9 cellular contexts compared by ENCODE assay signal in genomic region chr3:180855364-180855763, GRCh38. TPM values are rescaled to one million over a fixed set of nuclear protein-coding genes. Genes with fewer than 3 reads are reported as not detected.
DNase-seq lines count a peak whose midpoint lies in the region; ATAC-seq, FAIRE-seq and TF ChIP-seq lines count a peak whose summit lies in the region.
"Had no signal": no experiment of that assay in that cellular context is flagged by ENCODE, and none has a peak within 500 bp of the region (broad histone marks: within the 10 kb centered on the region; RNA-seq: fewer than 3 reads in every experiment).

No MANE protein-coding gene starts in this region.

- H3K4me3 ChIP-seq in AG04450 (ENCODE audit: low read depth, low read length) (no peak overlapping the region), LNCaP clone FGC (ENCODE audit: low read depth, low read length) (no peak overlapping the region), small intestine (ENCODE audit: low read depth in 1 of 2, low read length in 2 of 2) (no peak overlapping the region)
- no peak overlapping the region for H3K4me3 ChIP-seq in CD8-positive, alpha-beta T cell (ENCODE audit: low read depth, low read length)
- H3K4me3 ChIP-seq: uterus had no signal

- FAIRE-seq in small intestine (lab: Jason Lieb, UNC): no peak

- H3K36me3 Mint-ChIP-seq in WTC11: no peaks in the 10 kb centered on the region
- H3K36me3 Mint-ChIP-seq in CD8-positive, alpha-beta T cell: no peaks in the 10 kb centered on the region

- H3K27me3 ChIP-seq in AG04450 (ENCODE audit: control insufficient read depth, insufficient read depth, low read length) (no peaks in the 10 kb centered on the region), small intestine (ENCODE audit: control insufficient read depth in 2 of 2, insufficient read depth in 2 of 2, low read length in 2 of 2) (no peaks in the 10 kb centered on the region)
- H3K27me3 ChIP-seq in CD8-positive, alpha-beta T cell (ENCODE audit: insufficient read depth, low read length): no peaks in the 10 kb centered on the region
- H3K27me3 ChIP-seq: uterus had no signal

- peaks cover 19% of the 10 kb centered on the region for H3K4me1 Mint-ChIP-seq in WTC11
- H3K4me1 Mint-ChIP-seq in CD8-positive, alpha-beta T cell (ENCODE audit: low read depth): no peaks in the 10 kb centered on the region

- POLR2A ChIA-PET in AG04450 (lab: Yijun Ruan, JAX) (no interaction called here), WTC11 (lab: Charles Lee) (no interaction called here)
- POLR2A ChIA-PET in CD8-positive, alpha-beta T cell (lab: Charles Lee): interaction anchor here (0.6 kb wide), 1 partner anchor 18 kb away, joined by 3 read pairs; no protein-coding TSS in a partner anchor

- H3K9me3 ChIP-seq in AG04450 (ENCODE audit: control insufficient read depth, insufficient read depth, low read length) (no peaks in the 10 kb centered on the region), small intestine (ENCODE audit: control insufficient read depth, low read depth) (no peaks in the 10 kb centered on the region)
- no peaks in the 10 kb centered on the region for H3K9me3 ChIP-seq in CD8-positive, alpha-beta T cell (ENCODE audit: low read length)
- H3K9me3 ChIP-seq: uterus had no signal

- H3K36me3 ChIP-seq in small intestine (ENCODE audit: control insufficient read depth in 2 of 2, insufficient read depth in 2 of 2, low read length in 2 of 2): no peaks in the 10 kb centered on the region
- H3K36me3 ChIP-seq in CD8-positive, alpha-beta T cell (ENCODE audit: insufficient read depth, low read length): no peaks in the 10 kb centered on the region
- H3K36me3 ChIP-seq: uterus had no signal

- H3K27me3 Mint-ChIP-seq in WTC11 (ENCODE audit: low read depth): no peaks in the 10 kb centered on the region
- peaks cover 25% of the 10 kb centered on the region for H3K27me3 Mint-ChIP-seq in CD8-positive, alpha-beta T cell (ENCODE audit: low read depth)

- H3K4me3 Mint-ChIP-seq in WTC11: no peak overlapping the region
- no peak overlapping the region for H3K4me3 Mint-ChIP-seq in CD8-positive, alpha-beta T cell

- TF ChIP-seq CTCF in AG04450 (IDR thresholded peaks at IDR 0.05; ENCODE audit: low read depth, low read length) (peak; percentile 27), LNCaP clone FGC (IDR thresholded peaks at IDR 0.05; ENCODE audit: control insufficient read depth, extremely low read depth, insufficient read depth) (peak; percentile 73), WTC11 (IDR thresholded peaks at IDR 0.05) (0 out of 2 replicates have a peak, but pooled peaks have one; percentile 21)
- no peak for TF ChIP-seq CTCF in CD8-positive, alpha-beta T cell (IDR thresholded peaks at IDR 0.05)

- DNase-seq in AG04450 (ENCODE audit: low read depth, low spot score) (no peak), LNCaP clone FGC (ENCODE audit: low read depth) (no peak), WTC11 (ENCODE audit: low spot score) (peak; percentile 68), small intestine (no peak), SKM-1 (lab: John Stamatoyannopoulos, UW; ENCODE audit: unreplicated experiment) (no peak), NCI-H1694 treated with DMSO at 0.1 percent for 48 hours (lab: John Stamatoyannopoulos, UW) (no peak)
- DNase-seq in CD8-positive, alpha-beta T cell: no peak
- DNase-seq: uterus had no signal

- WGBS in small intestine, 3 donors: 2 to 9% (median 4%) methylated on average over 2 of the region's 2 CpGs

- CTCF ChIA-PET in AG04450 (lab: Charles Lee) (no interaction called here), WTC11 (lab: Charles Lee) (interaction anchor here (0.7 to 2.3 kb wide), 8 partner anchors 15 to 222 kb away, joined by 3 to 13 read pairs (median 4); partner anchors contain the start of gene FXR1)
- CTCF ChIA-PET in CD8-positive, alpha-beta T cell (lab: Charles Lee): no interaction called here

- H3K27ac Mint-ChIP-seq in WTC11: no peak overlapping the region
- H3K27ac Mint-ChIP-seq in CD8-positive, alpha-beta T cell: no peak overlapping the region

- ATAC-seq in GM19452 (IDR thresholded peaks at IDR 0.05; ENCODE audit: unreplicated experiment): peak; percentile 60
- ATAC-seq in WTC11: peak; percentile 96
- no peak for ATAC-seq in CD8-positive, alpha-beta T cell

- no peak overlapping the region for H3K27ac ChIP-seq in AG04450 (ENCODE audit: low read depth, low read length)
- no peak overlapping the region for H3K27ac ChIP-seq in small intestine (ENCODE audit: low read depth in 1 of 2, low read length in 1 of 2)
- H3K27ac ChIP-seq in CD8-positive, alpha-beta T cell (ENCODE audit: low read depth, low read length): no peak overlapping the region
- H3K27ac ChIP-seq: uterus had no signal

- H3K9me3 Mint-ChIP-seq in WTC11: peaks cover 7% of the 10 kb centered on the region
- peaks cover 7% of the 10 kb centered on the region for H3K9me3 Mint-ChIP-seq in CD8-positive, alpha-beta T cell

- no peaks in the 10 kb centered on the region for H3K4me1 ChIP-seq in small intestine (ENCODE audit: control insufficient read depth in 2 of 2, insufficient read depth in 1 of 2, low read depth in 1 of 2, low read length in 1 of 2)
- H3K4me1 ChIP-seq in CD8-positive, alpha-beta T cell (ENCODE audit: insufficient read depth, low read length): no peaks in the 10 kb centered on the region
- H3K4me1 ChIP-seq: uterus had no signal

- intact Hi-C loops in CD8-positive, alpha-beta T cell (cut with DNase I, micrococcal nuclease): no loop called here

TF ChIP-seq in WTC11, 78 proteins besides CTCF, POLR2A, EP300 and RAD21:
- TF ChIP-seq TEAD1 (CRISPR knock-in tag; IDR thresholded peaks at IDR 0.05) (peak; percentile 49; the same call in 1 of the 2 replicates), MXD4 (CRISPR knock-in tag; IDR thresholded peaks at IDR 0.05; ENCODE audit: borderline replicate concordance) (no peak)

RNA-seq across cellular contexts. Expression of gene FXR1, which starts 57.1 kb away (rescaled TPM):
- polyA plus RNA-seq in AG04450 (2011; rRNA removed) (163 and 205 TPM in 2 replicates), small intestine (10 to 100 TPM; 42.7 to 55.4 (median 46.7) TPM)
- polyA minus RNA-seq in AG04450 (2011; rRNA and poly(A)+ RNA removed): 217 and 259 TPM in 2 replicates
- total RNA-seq in WTC11 (2021): 245 to 252 TPM (median 251 TPM) in 3 replicates
- total RNA-seq in CD8-positive, alpha-beta T cell: 100 to 1,000 TPM; 192 to 206 TPM
